ENCODE assay signal across 32 cellular contexts in the genomic region with DNA sequence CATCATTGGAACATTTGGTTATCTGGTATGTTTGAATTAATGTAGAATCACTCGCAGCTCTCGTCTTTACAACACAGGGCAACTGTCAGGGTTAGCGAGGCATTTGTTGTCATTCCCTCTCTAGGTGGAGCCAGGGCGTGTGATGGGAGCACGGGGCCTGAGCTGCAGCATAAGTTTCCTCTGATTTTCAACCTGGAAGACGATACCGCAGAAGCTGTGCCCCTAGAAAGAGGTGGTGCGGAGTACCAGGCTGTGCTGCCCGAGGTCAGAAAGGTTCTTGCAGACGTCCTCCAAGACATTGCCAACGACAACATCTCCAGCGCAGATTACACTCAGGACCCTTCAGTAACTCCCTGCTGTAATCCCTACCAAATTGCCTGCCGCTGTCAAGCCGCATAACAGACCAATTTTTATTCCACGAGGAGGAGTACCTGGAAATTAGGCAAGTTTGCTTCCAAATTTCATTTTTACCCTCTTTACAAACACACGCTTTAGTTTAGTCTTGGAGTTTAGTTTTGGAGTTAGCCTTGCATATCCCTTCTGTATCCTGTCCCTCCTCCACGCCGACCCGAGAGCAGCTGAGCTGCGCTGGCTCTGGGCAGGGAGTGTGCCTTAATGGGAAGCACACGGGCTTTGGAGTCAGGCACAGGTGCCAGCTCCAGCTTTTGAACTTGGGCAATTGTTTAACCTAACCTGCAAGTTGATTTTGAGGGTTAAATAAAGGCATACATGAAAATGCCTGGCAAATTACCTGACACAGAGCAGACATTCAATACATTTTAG.
"Had no signal": no experiment of that assay in that cellular context is flagged by ENCODE, and none has a peak within 500 bp of the region (broad histone marks: within the 10 kb centered on the region; RNA-seq: fewer than 3 reads in every experiment).

No MANE protein-coding gene starts in this region.

- H3K4me3 ChIP-seq: gastrocnemius medialis, left ventricle myocardium inferior, lung, mucosa of descending colon, ovary, psoas muscle, sigmoid colon, testis, tibial artery, uterus had no signal

- H3K27me3 Mint-ChIP-seq: dendritic cell treated with granulocyte-macrophage colony-stimulating factor and Interleukin-4, amounts not matched to agents 40 ng/mL and 50 ng/mL, for 4 days; memory B cell; naive B cell; natural killer cell treated with Interleukin-12 subunit alpha and Interleukin-12 subunit beta and Interleukin-15 and Interleukin-18, amount 100 ng/mL, for 72 hours; type B pancreatic cell had no signal

- FAIRE-seq: colon, kidney had no signal

- H3K27ac ChIP-seq: gastrocnemius medialis, left ventricle myocardium inferior, ovary, psoas muscle, sigmoid colon, testis, tibial artery, uterus had no signal

- H3K27me3 ChIP-seq: gastrocnemius medialis, ovary, testis, tibial artery, uterus had no signal

- H3K4me1 Mint-ChIP-seq: memory B cell, mesothelial cell of epicardium, naive B cell had no signal

- H3K4me1 ChIP-seq: gastrocnemius medialis, psoas muscle, sigmoid colon, testis, tibial artery, uterus had no signal

- H3K27ac Mint-ChIP-seq: dendritic cell treated with granulocyte-macrophage colony-stimulating factor and Interleukin-4, amounts not matched to agents 40 ng/mL and 50 ng/mL, for 4 days; memory B cell; mesothelial cell of epicardium; natural killer cell treated with Interleukin-12 subunit alpha and Interleukin-12 subunit beta and Interleukin-15 and Interleukin-18, amount 100 ng/mL, for 72 hours; stimulated activated effector memory CD8-positive, alpha-beta T cell treated with anti-CD3 and anti-CD28 coated beads, Interleukin-12 subunit alpha, Interleukin-12 subunit beta, amount 100 ng/mL, for 72 hours; type B pancreatic cell had no signal

- DNase-seq: central memory CD4-positive, alpha-beta T cell; effector CD8-positive, alpha-beta T cell; erythroblast; foreskin fibroblast; gastrocnemius medialis; head of caudate nucleus; kidney; left cardiac atrium; left ventricle myocardium inferior; mucosa of descending colon; naive B cell; ovary; posterior cingulate gyrus; psoas muscle; sigmoid colon; stimulated activated CD4-positive, alpha-beta T cell treated with anti-CD3 and anti-CD28 coated beads, Interleukin-2, amount 100 ng/mL, for 24 hours; stimulated activated CD4-positive, alpha-beta T cell treated with anti-CD3 and anti-CD28 coated beads, Interleukin-4, amount 100 ng/mL, for 24 hours; stimulated activated naive CD8-positive, alpha-beta T cell treated with anti-CD3 and anti-CD28 coated beads, Interleukin-15, Interleukin-2, amounts not matched to agents 100 U/mL and 50 U/mL, for 24 hours; substantia nigra; testis; tibial artery; uterus had no signal

- ATAC-seq: gastrocnemius medialis; left cardiac atrium; mucosa of descending colon; natural killer cell treated with Interleukin-12 subunit alpha and Interleukin-12 subunit beta and Interleukin-15 and Interleukin-18, amount 100 ng/mL, for 72 hours; psoas muscle; right cardiac atrium; stimulated activated effector memory CD8-positive, alpha-beta T cell treated with anti-CD3 and anti-CD28 coated beads, Interleukin-12 subunit alpha, Interleukin-12 subunit beta, amount 100 ng/mL, for 72 hours; stimulated activated naive CD8-positive, alpha-beta T cell treated with anti-CD3 and anti-CD28 coated beads, Interleukin-15, Interleukin-2, amounts not matched to agents 100 U/mL and 50 U/mL, for 24 hours had no signal

- H3K36me3 ChIP-seq: ovary, uterus had no signal

- H3K4me3 Mint-ChIP-seq: dendritic cell treated with granulocyte-macrophage colony-stimulating factor and Interleukin-4, amounts not matched to agents 40 ng/mL and 50 ng/mL, for 4 days; memory B cell; mesothelial cell of epicardium; naive B cell; natural killer cell treated with Interleukin-12 subunit alpha and Interleukin-12 subunit beta and Interleukin-15 and Interleukin-18, amount 100 ng/mL, for 72 hours; neural crest cell; stimulated activated effector memory CD8-positive, alpha-beta T cell treated with anti-CD3 and anti-CD28 coated beads, Interleukin-12 subunit alpha, Interleukin-12 subunit beta, amount 100 ng/mL, for 72 hours; type B pancreatic cell had no signal

- H3K9me3 ChIP-seq: gastrocnemius medialis, ovary, testis had no signal
